Comparison of ENCODE assay signal across 6 cellular contexts in the genomic region with DNA sequence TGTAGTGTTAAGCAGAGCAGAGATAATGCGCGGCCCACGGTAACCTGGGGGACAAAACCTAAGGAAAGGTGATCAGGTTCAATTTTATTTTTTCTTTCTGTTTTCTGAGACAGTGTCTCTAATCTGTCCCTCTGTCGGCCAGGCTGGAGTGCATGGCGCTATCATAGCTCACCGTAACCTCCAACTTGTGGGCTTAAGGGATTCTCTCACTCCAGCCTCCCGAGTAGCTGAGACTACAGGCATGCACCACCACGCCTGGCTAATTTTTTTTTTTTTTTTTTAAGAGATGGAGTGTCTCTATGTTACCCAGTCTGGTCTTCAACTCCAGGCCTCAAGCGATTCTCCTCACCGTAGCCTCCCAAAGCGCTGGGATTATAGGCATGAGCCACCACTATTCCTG. TPM values are rescaled to one million over a fixed set of nuclear protein-coding genes. Genes with fewer than 3 reads are reported as not detected.
A peak's percentile ranks its signal among the peaks of the same experiment; 100 is the strongest.
DNase-seq lines count a peak whose midpoint lies in the region; ATAC-seq, FAIRE-seq and TF ChIP-seq lines count a peak whose summit lies in the region.

No MANE protein-coding gene starts in this region.

- H3K4me1 ChIP-seq in HAP-1, result peaks cover 17% of the 10 kb centered on the region
- peaks cover 0 to 4% of the 10 kb centered on the region in 2 donors for H3K4me1 ChIP-seq in neuronal stem cell (ENCODE audit: control insufficient read depth in 2 of 2, insufficient read depth in 1 of 2, low read depth in 1 of 2, low read length in 2 of 2)

- H3K36me3 ChIP-seq in HAP-1 (replicated peaks) (no peaks in the 10 kb centered on the region), bronchial epithelial cell (ENCODE audit: control insufficient read depth, insufficient read depth, low read length) (no peaks in the 10 kb centered on the region), neuronal stem cell (replicated peaks in 1 of 2; ENCODE audit: control insufficient read depth in 2 of 2, insufficient read depth in 2 of 2, low read length in 2 of 2) (no peaks in the 10 kb centered on the region)

- peak overlapping the region; percentile 46 for H3K4me2 ChIP-seq in neuronal stem cell (ENCODE audit: insufficient read depth, low read length, poor library complexity, severe bottlenecking)

- H3K9me3 ChIP-seq in HAP-1 (no peaks in the 10 kb centered on the region), neuronal stem cell (replicated peaks in 1 of 2; ENCODE audit: control insufficient read depth in 2 of 2, insufficient read depth in 1 of 2, low read depth in 1 of 2, low read length in 2 of 2) (no peaks in the 10 kb centered on the region)

- H3K4me3 ChIP-seq in HAP-1 (peak overlapping the region; percentile 56), bronchial epithelial cell (ENCODE audit: low read depth, low read length) (peak overlapping the region; percentile 58), neuronal stem cell (ENCODE audit: low read length in 2 of 2) (peak overlapping the region in 1 of 2 donors; percentile 57)

- no peak overlapping the region for H3K23ac ChIP-seq in neuronal stem cell (ENCODE audit: low read depth, low read length, poor library complexity)

- H3K18ac ChIP-seq in neuronal stem cell (ENCODE audit: low read length), result no peak overlapping the region

- ATAC-seq in GM18907 (IDR thresholded peaks at IDR 0.05; ENCODE audit: unreplicated experiment), result no peak
- ATAC-seq in GM19397 (IDR thresholded peaks at IDR 0.05; ENCODE audit: unreplicated experiment), result no peak

- no peak overlapping the region for H4K91ac ChIP-seq in neuronal stem cell (ENCODE audit: low read depth, low read length, poor library complexity)

- H4K8ac ChIP-seq in neuronal stem cell (ENCODE audit: low read depth, low read length), result no peak overlapping the region

- H2BK15ac ChIP-seq in neuronal stem cell (ENCODE audit: low read length), result no peak overlapping the region

- no peak overlapping the region for H2BK5ac ChIP-seq in neuronal stem cell (ENCODE audit: low read length)

- no peak overlapping the region for H2AK5ac ChIP-seq in neuronal stem cell (ENCODE audit: low read depth, low read length)

- WGBS in neuronal stem cell (ENCODE audit: extremely low coverage in 2 of 2, insufficient read length in 2 of 2, insufficient replicate concordance in 1 of 2), 2 donors, result no CpG with 5 or more reads among the region's 11 CpGs

- in situ Hi-C loops in HAP-1 (cut with MboI; ENCODE audit: low sequenced_read_pairs), result no loop called here

- DNase-seq in HAP-1 (ENCODE audit: low spot score in 2 of 2) (no peak), bronchial epithelial cell (ENCODE audit: low read depth) (no peak), neuronal stem cell (ENCODE audit: low spot score) (no peak)
- DNase-seq in activated effector memory CD4-positive, alpha-beta T cell treated with anti-CD3 and anti-CD28 coated beads, Interleukin-2, amount 50 U/mL, for 16 hours, result no peak

- H3K4ac ChIP-seq in neuronal stem cell (ENCODE audit: low read length), result no peak overlapping the region

- no peak overlapping the region for H2BK12ac ChIP-seq in neuronal stem cell (ENCODE audit: low read length)

- H3K79me1 ChIP-seq in neuronal stem cell (ENCODE audit: low read depth, low read length), result no peaks in the 10 kb centered on the region

- H3K27me3 ChIP-seq in HAP-1 (ENCODE audit: low read depth), result peaks cover 11% of the 10 kb centered on the region
- H3K27me3 ChIP-seq in bronchial epithelial cell (ENCODE audit: control insufficient read depth, insufficient read depth, low read length), result no peaks in the 10 kb centered on the region
- H3K27me3 ChIP-seq in neuronal stem cell (ENCODE audit: control insufficient read depth in 3 of 3, insufficient read depth in 3 of 3, low read depth in 1 of 3, low read length in 3 of 3), result peaks cover 0 to 41% (median 19%) of the 10 kb centered on the region in 3 experiments

- FAIRE-seq in bronchial epithelial cell (lab: Jason Lieb, UNC), result no peak

- H2BK120ac ChIP-seq in neuronal stem cell (ENCODE audit: low read depth, low read length), result no peak overlapping the region

- no peak overlapping the region for H3K27ac ChIP-seq in neuronal stem cell (replicated peaks; ENCODE audit: low read length)

- peak overlapping the region; percentile 99 for H2AFZ ChIP-seq in neuronal stem cell (ENCODE audit: low read length)

- no peak for TF ChIP-seq CTCF in bronchial epithelial cell (IDR thresholded peaks at IDR 0.05; ENCODE audit: insufficient read depth, low read length, severe bottlenecking)

- H3K9ac ChIP-seq in neuronal stem cell (ENCODE audit: low read depth, low read length, poor library complexity), result no peak overlapping the region

- H3K14ac ChIP-seq in neuronal stem cell (ENCODE audit: low read length), result no peak overlapping the region

RNA-seq across cellular contexts. Expression of gene ANKRD35, which starts 0.7 kb away (rescaled TPM):
- 1.3 and 3.7 TPM in 2 replicates for total RNA-seq in bronchial epithelial cell
- polyA plus RNA-seq in neuronal stem cell (2013, experiment 1 of 2), result 2.1 TPM
- 2.2 TPM for polyA plus RNA-seq in neuronal stem cell (2013, experiment 2 of 2)

RNA-seq across cellular contexts. Expression of gene ITGA10, which starts 23.5 kb away (rescaled TPM):
- 0.26 and 0.77 TPM in 2 replicates for total RNA-seq in bronchial epithelial cell
- 0.01 TPM for polyA plus RNA-seq in neuronal stem cell (2013, experiment 1 of 2)
- 0.04 TPM for polyA plus RNA-seq in neuronal stem cell (2013, experiment 2 of 2)

RNA-seq across cellular contexts. Expression of gene PIAS3, which starts 27.5 kb away (rescaled TPM):
- total RNA-seq in bronchial epithelial cell, result 5.0 and 7.8 TPM in 2 replicates
- 56.5 TPM for polyA plus RNA-seq in neuronal stem cell (2013, experiment 1 of 2)
- 54.9 TPM for polyA plus RNA-seq in neuronal stem cell (2013, experiment 2 of 2)

RNA-seq across cellular contexts. Expression of gene PEX11B, which starts 32.1 kb away (rescaled TPM):
- total RNA-seq in bronchial epithelial cell, result 22.6 and 26.4 TPM in 2 replicates
- 13.5 TPM for polyA plus RNA-seq in neuronal stem cell (2013, experiment 1 of 2)
- polyA plus RNA-seq in neuronal stem cell (2013, experiment 2 of 2), result 12.5 TPM

RNA-seq across cellular contexts. Expression of gene RBM8A, which starts 40.9 kb away (rescaled TPM):
- 221 and 230 TPM in 2 replicates for total RNA-seq in bronchial epithelial cell
- polyA plus RNA-seq in neuronal stem cell (2013, experiment 1 of 2), result 178 TPM
- polyA plus RNA-seq in neuronal stem cell (2013, experiment 2 of 2), result 188 TPM
